Comparison of ENCODE assay signal across 8 cellular contexts in genomic region chr12:752673-753400, GRCh38. TPM values are rescaled to one million over a fixed set of nuclear protein-coding genes. Genes with fewer than 3 reads are reported as not detected.
A peak's percentile ranks its signal among the peaks of the same experiment; 100 is the strongest.
DNase-seq lines count a peak whose midpoint lies in the region; ATAC-seq and TF ChIP-seq lines count a peak whose summit lies in the region.

No MANE protein-coding gene starts in this region.

- peak; percentile 84 for DNase-seq in SK-N-SH
- peak; percentile 53 for DNase-seq in MCF 10A (ENCODE audit: unreplicated experiment)
- DNase-seq in iPS-NIHi11 (ENCODE audit: low spot score), result peak; percentile 73
- DNase-seq in stimulated activated CD4-positive, alpha-beta T cell treated with anti-CD3 and anti-CD28 coated beads, Interleukin-2, amount 100 ng/mL, for 4 hours (ENCODE audit: low read depth), result peak; percentile 10
- no peak for DNase-seq in occipital lobe (lab: John Stamatoyannopoulos, UW)

- H3K27me3 Mint-ChIP-seq in MCF 10A (ENCODE audit: insufficient read depth, unreplicated experiment), result no peaks in the 10 kb centered on the region

- peaks cover 39 to 49% (median 44%) of the 10 kb centered on the region in 10 experiments for H3K4me1 ChIP-seq in BLaER1 treated with 17β-estradiol and CSF1 and Interleukin-3, amounts not matched to agents 10 nM and 100 nM
- H3K4me1 ChIP-seq in SK-N-SH (ENCODE audit: control insufficient read depth in 1 of 2, insufficient read depth in 2 of 2, low read depth in 1 of 2, low read length in 1 of 2), result peaks cover 11 to 14% of the 10 kb centered on the region in 2 experiments; a peak in 3 of 4 replicates

- H3K4me3 ChIP-seq in BLaER1 treated with 17β-estradiol and CSF1 and Interleukin-3, amounts not matched to agents 10 nM and 100 nM, result peak overlapping the region; percentile 83 to 99 (median 93)
- H3K4me3 ChIP-seq in SK-N-SH (ENCODE audit: low read depth in 2 of 2, low read length in 1 of 2), result peak overlapping the region; percentile 78 to 89

- H3K27ac Mint-ChIP-seq in MCF 10A (ENCODE audit: low read depth, unreplicated experiment), result peak overlapping the region; percentile 73

- intact Hi-C loops in MCF 10A (cut with micrococcal nuclease), result loop anchor here (1.0 to 10.0 kb wide), 4 partner anchors 121 to 839 kb away; partner anchors contain the start of genes FBXL14 and RAD52

- TF ChIP-seq CTCF in SK-N-SH (IDR thresholded peaks at IDR 0.05) (peak; percentile 16; the same call in 1 of the 2 replicates), MCF 10A (IDR thresholded peaks at IDR 0.05; ENCODE audit: unreplicated experiment) (no peak)

- peaks cover 5% of the 10 kb centered on the region for H3K36me3 Mint-ChIP-seq in MCF 10A (ENCODE audit: insufficient read depth, unreplicated experiment)

- H3K4me1 Mint-ChIP-seq in MCF 10A (ENCODE audit: insufficient read depth, unreplicated experiment), result peaks cover 11% of the 10 kb centered on the region

- no TSS peak for BruUV-seq in MCF 10A (replicated peaks; lab: Mats Ljungman, UMichigan)

- H3K4me2 ChIP-seq in BLaER1 treated with 17β-estradiol and CSF1 and Interleukin-3, amounts not matched to agents 10 nM and 100 nM, result peak overlapping the region; percentile 81 to 99 (median 91)
- peak overlapping the region; percentile 95 for H3K4me2 ChIP-seq in SK-N-SH

- H4K20me1 ChIP-seq in BLaER1 treated with 17β-estradiol and CSF1 and Interleukin-3, amounts not matched to agents 10 nM and 100 nM, result peaks cover 48 to 51% (median 50%) of the 10 kb centered on the region in 11 experiments
- H4K20me1 ChIP-seq in SK-N-SH (ENCODE audit: insufficient read depth), result peaks cover 48% of the 10 kb centered on the region

- ATAC-seq in GM18873 (IDR thresholded peaks at IDR 0.05; ENCODE audit: low FRiP score, unreplicated experiment), result peak; percentile 15
- peak; percentile 22 for ATAC-seq in HG03108 (IDR thresholded peaks at IDR 0.05; ENCODE audit: unreplicated experiment)

- peaks cover 24% of the 10 kb centered on the region for H3F3A ChIP-seq in SK-N-SH (replicated peaks; ENCODE audit: insufficient read depth)

- TF ChIP-seq EP300 in SK-N-SH (IDR thresholded peaks at IDR 0.05; ENCODE audit: borderline replicate concordance in 1 of 2, low read depth in 1 of 2, low read length in 1 of 2), result no peak

- peak overlapping the region; percentile 82 to 95 (median 90) for H3K27ac ChIP-seq in BLaER1 treated with 17β-estradiol and CSF1 and Interleukin-3, amounts not matched to agents 10 nM and 100 nM
- peak overlapping the region; percentile 86 to 96 for H3K27ac ChIP-seq in SK-N-SH (ENCODE audit: low read depth in 2 of 2, low read length in 1 of 2)

- peaks cover 49% of the 10 kb centered on the region for H3K79me2 ChIP-seq in SK-N-SH (ENCODE audit: insufficient read depth)

- H3K9me3 ChIP-seq in BLaER1 treated with 17β-estradiol and CSF1 and Interleukin-3, amounts not matched to agents 10 nM and 100 nM (replicated peaks in 1 of 11), result no peaks in the 10 kb centered on the region
- no peaks in the 10 kb centered on the region for H3K9me3 ChIP-seq in SK-N-SH

- no peak overlapping the region for H2AFZ ChIP-seq in SK-N-SH (ENCODE audit: low read depth)

- no peak for TF ChIP-seq RAD21 in SK-N-SH (IDR thresholded peaks at IDR 0.05; ENCODE audit: low read length)

- H3K36me3 ChIP-seq in BLaER1 treated with 17β-estradiol and CSF1 and Interleukin-3, amounts not matched to agents 10 nM and 100 nM, result peaks cover 0 to 23% (median 5%) of the 10 kb centered on the region in 11 experiments; a peak in 7 of 22 replicates
- peaks cover 2 to 11% of the 10 kb centered on the region in 2 experiments for H3K36me3 ChIP-seq in SK-N-SH (replicated peaks in 1 of 2; ENCODE audit: control insufficient read depth in 1 of 2, insufficient read depth in 2 of 2, low read length in 1 of 2)

- H3K9ac ChIP-seq in BLaER1 treated with 17β-estradiol and CSF1 and Interleukin-3, amounts not matched to agents 10 nM and 100 nM, result peak overlapping the region; percentile 87 to 97 (median 93)
- peak overlapping the region; percentile 90 for H3K9ac ChIP-seq in SK-N-SH

- CTCF ChIA-PET in SK-N-SH (lab: Yijun Ruan, JAX), result interaction anchor here (0.7 to 8.1 kb wide), 17 partner anchors 8 to 848 kb away, joined by 3 to 136 read pairs (median 4); partner anchors contain the start of gene RAD52
- CTCF ChIA-PET in MCF 10A (lab: Yijun Ruan, JAX), result interaction anchor here (0.6 to 6.8 kb wide), 15 partner anchors 23 to 534 kb away, joined by 3 to 100 read pairs (median 4); no protein-coding TSS in a partner anchor

- H3K4me3 Mint-ChIP-seq in MCF 10A (ENCODE audit: unreplicated experiment), result no peak overlapping the region

- POLR2A ChIA-PET in SK-N-SH (lab: Yijun Ruan, JAX), result interaction anchor here (1.5 to 2.8 kb wide), 3 partner anchors 177 to 197 kb away, joined by 6 to 17 read pairs (median 9); partner anchors contain the start of gene RAD52
- POLR2A ChIA-PET in MCF 10A (lab: Yijun Ruan, JAX), result interaction anchor here (0.7 to 6.4 kb wide), 25 partner anchors 8 to 841 kb away, joined by 3 to 336 read pairs (median 5); partner anchors contain the start of gene RAD52

- 2% methylated on average over 21 of the region's 86 CpGs for WGBS in SK-N-SH (ENCODE audit: low lambda C conversion rate)

- no peaks in the 10 kb centered on the region for H3K9me2 ChIP-seq in SK-N-SH

- no peaks in the 10 kb centered on the region for H3K9me3 Mint-ChIP-seq in MCF 10A (ENCODE audit: unreplicated experiment)

- no peaks in the 10 kb centered on the region for H3K27me3 ChIP-seq in BLaER1 treated with 17β-estradiol and CSF1 and Interleukin-3, amounts not matched to agents 10 nM and 100 nM
- H3K27me3 ChIP-seq in SK-N-SH (ENCODE audit: insufficient read depth), result no peaks in the 10 kb centered on the region

TF ChIP-seq in SK-N-SH, 30 proteins besides CTCF, POLR2A, EP300 and RAD21:
- TF ChIP-seq MXI1 (IDR thresholded peaks at IDR 0.05; ENCODE audit: low read depth, low read length), result peak; percentile 27; the same call in 1 of the 2 replicates
- TF ChIP-seq TEAD4 (IDR thresholded peaks at IDR 0.05; ENCODE audit: borderline replicate concordance, insufficient read depth), result no peak
- no peak for TF ChIP-seq JUND (IDR thresholded peaks at IDR 0.05)
- TF ChIP-seq, protein P1, sequence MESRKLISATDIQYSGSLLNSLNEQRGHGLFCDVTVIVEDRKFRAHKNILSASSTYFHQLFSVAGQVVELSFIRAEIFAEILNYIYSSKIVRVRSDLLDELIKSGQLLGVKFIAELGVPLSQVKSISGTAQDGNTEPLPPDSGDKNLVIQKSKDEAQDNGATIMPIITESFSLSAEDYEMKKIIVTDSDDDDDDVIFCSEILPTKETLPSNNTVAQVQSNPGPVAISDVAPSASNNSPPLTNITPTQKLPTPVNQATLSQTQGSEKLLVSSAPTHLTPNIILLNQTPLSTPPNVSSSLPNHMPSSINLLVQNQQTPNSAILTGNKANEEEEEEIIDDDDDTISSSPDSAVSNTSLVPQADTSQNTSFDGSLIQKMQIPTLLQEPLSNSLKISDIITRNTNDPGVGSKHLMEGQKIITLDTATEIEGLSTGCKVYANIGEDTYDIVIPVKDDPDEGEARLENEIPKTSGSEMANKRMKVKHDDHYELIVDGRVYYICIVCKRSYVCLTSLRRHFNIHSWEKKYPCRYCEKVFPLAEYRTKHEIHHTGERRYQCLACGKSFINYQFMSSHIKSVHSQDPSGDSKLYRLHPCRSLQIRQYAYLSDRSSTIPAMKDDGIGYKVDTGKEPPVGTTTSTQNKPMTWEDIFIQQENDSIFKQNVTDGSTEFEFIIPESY (IDR thresholded peaks at IDR 0.05; ENCODE audit: borderline replicate concordance, low read depth), result no peak

RNA-seq across cellular contexts. Expression of gene WNK1, which starts 0.5 kb away (rescaled TPM):
- 28.8 and 30.5 TPM in 2 replicates for polyA plus RNA-seq in SK-N-SH (2012; rRNA removed)
- polyA plus RNA-seq in SK-N-SH (2012; cell fraction: cytosol; rRNA removed), result 17.4 and 26.0 TPM in 2 replicates
- 43.2 and 69.2 TPM in 2 replicates for polyA plus RNA-seq in SK-N-SH (2012; cell fraction: nucleus; rRNA removed)
- 123 and 139 TPM in 2 replicates for total RNA-seq in MCF 10A (2022)
- total RNA-seq in occipital lobe, result 84.2 TPM
